1 cellular context compared by ENCODE assay signal in genomic region chrX:119729408-119730201, GRCh38.
TF ChIP-seq lines count a peak whose summit lies in the region.

No MANE protein-coding gene starts in this region.

TF ChIP-seq in GM23338, 12 proteins besides CTCF, POLR2A, EP300 and RAD21 (continued from another document):
- TF ChIP-seq REST (IDR thresholded peaks at IDR 0.05; ENCODE audit: unreplicated experiment) (no peak), EZH2 (IDR thresholded peaks at IDR 0.05; ENCODE audit: low read depth, unreplicated experiment) (no peak), CREB1 (CRISPR knock-in tag; IDR thresholded peaks at IDR 0.05; ENCODE audit: low read depth) (no peak), POLR2AphosphoS5 (IDR thresholded peaks at IDR 0.05; ENCODE audit: low read depth) (no peak), ZNF114 (CRISPR knock-in tag; IDR thresholded peaks at IDR 0.05) (no peak), ZNF331 (CRISPR knock-in tag; IDR thresholded peaks at IDR 0.05; ENCODE audit: low read depth) (no peak), ZNF462 (CRISPR knock-in tag; IDR thresholded peaks at IDR 0.05) (no peak)
